In the genomic region with DNA sequence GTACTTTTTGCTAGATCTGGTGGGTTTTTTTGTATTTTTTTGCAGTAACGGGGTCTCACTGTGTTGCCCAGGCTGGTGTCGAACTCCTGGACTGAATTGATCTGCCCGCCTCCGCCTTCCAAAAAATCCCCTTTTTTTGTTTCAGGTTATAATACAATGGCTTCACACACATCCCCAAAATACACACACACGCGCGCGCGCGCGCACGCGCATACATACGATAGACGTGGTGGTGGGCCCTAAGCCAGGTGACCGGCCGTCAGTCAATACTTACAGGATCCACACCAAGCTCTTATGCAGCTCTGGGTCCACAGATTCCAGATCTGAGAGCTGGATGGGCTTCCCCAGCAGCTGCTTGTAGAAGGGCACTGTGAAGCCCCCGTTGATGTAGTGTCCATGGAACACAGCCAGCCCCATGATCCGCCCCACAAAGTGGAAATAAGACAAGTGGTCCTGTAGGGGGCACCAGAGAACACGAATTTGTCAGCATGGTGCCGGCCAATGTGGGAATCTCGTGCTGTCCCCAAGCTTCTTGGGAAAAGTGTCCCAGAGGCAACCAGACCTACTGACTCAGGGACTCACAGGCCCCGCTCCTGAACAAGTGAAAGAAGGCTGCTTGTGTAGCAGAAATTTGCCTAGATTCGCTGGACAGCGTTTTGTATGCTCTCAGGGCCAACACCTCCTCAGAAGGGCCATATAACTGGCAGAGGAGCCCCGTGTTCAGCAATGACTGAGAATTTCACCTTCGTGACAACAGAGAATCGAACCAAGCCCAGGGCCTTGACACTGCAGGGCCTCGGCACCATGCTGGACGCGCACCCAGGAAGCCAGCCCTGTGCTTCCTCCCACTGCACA, we compare ENCODE assay signal across 8 cellular contexts.
A peak's percentile ranks its signal among the peaks of the same experiment; 100 is the strongest.
DNase-seq lines count a peak whose midpoint lies in the region; ATAC-seq, FAIRE-seq and TF ChIP-seq lines count a peak whose summit lies in the region.

No MANE protein-coding gene starts in this region.

- 0 out of 3 replicates have a peak overlapping the region, but pooled peaks have one; percentile 35 for H3K4me2 ChIP-seq in A549

- no peak for TF ChIP-seq EP300 in A549 (IDR thresholded peaks at IDR 0.05)

- no peak overlapping the region for H3K4me3 ChIP-seq in A549

- peaks cover 16% of the 10 kb centered on the region for H3K4me1 ChIP-seq in A549

- DNase-seq in A549 (ENCODE audit: low read depth in 1 of 2, low spot score in 1 of 2) (peak; percentile 90 to 95), NCI-H2196 (lab: John Stamatoyannopoulos, UW; ENCODE audit: unreplicated experiment) (peak; percentile 80), left kidney (ENCODE audit: low read depth, low spot score) (peak; percentile 95)
- peak; percentile 62 to 67 for DNase-seq in activated CD4-positive, alpha-beta T cell treated with anti-CD3 and anti-CD28 coated beads for 4 hours
- DNase-seq in stimulated activated CD4-positive, alpha-beta T cell treated with anti-CD3 and anti-CD28 coated beads, Interleukin-2, amount 100 ng/mL, for 24 hours: peak; percentile 63 to 70

- peak overlapping the region; percentile 69 to 72 for H3K27ac ChIP-seq in A549
- peak overlapping the region; percentile 41 for H3K27ac ChIP-seq in cingulate gyrus (ENCODE audit: low read depth, low read length)

- peak; percentile 95 to 96 for TF ChIP-seq RAD21 in A549 (conservative IDR thresholded peaks at IDR 0.05 in 1 of 2, IDR thresholded peaks at IDR 0.05 in 1 of 2)

- peak; percentile 83 for TF ChIP-seq CTCF in A549 (IDR thresholded peaks at IDR 0.05)

- WGBS in A549 (ENCODE audit: missing lambda C conversion rate): 73% methylated on average over 31 of the region's 31 CpGs

- no peak for FAIRE-seq in A549 (lab: Jason Lieb, UNC)

- POLR2A ChIA-PET in A549 (lab: Yijun Ruan, JAX): no interaction called here

- peak; percentile 80 to 85 for ATAC-seq in A549
- ATAC-seq in GM18907 (IDR thresholded peaks at IDR 0.05; ENCODE audit: unreplicated experiment): peak; percentile 50
- no peak for ATAC-seq in GM18511 (IDR thresholded peaks at IDR 0.05; ENCODE audit: unreplicated experiment)

- CTCF ChIA-PET in A549 (lab: Yijun Ruan, JAX): interaction anchor here (0.6 to 12.9 kb wide), 63 partner anchors 9 to 854 kb away, joined by 3 to 197 read pairs (median 4); partner anchors contain the start of genes KPNA7 and SMURF1

- H3K9me3 ChIP-seq in A549: no peaks in the 10 kb centered on the region

- no peak for TF ChIP-seq POLR2A in A549 (IDR thresholded peaks at IDR 0.05; ENCODE audit: low read length)

TF ChIP-seq in A549, 52 proteins besides CTCF, POLR2A, EP300 and RAD21:
- TF ChIP-seq, protein P1, sequence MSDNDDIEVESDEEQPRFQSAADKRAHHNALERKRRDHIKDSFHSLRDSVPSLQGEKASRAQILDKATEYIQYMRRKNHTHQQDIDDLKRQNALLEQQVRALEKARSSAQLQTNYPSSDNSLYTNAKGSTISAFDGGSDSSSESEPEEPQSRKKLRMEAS (IDR thresholded peaks at IDR 0.05): peak; percentile 59; the same call in 1 of the 2 replicates
- TF ChIP-seq CHD2 (IDR thresholded peaks at IDR 0.05; ENCODE audit: low read length, partially characterized antibody) (no peak), SMC3 (IDR thresholded peaks at IDR 0.05) (peak; percentile 92)
